In genomic region chr1:96416111-96416595, GRCh38 we compare ENCODE assay signal across 10 cellular contexts.
A peak's percentile ranks its signal among the peaks of the same experiment; 100 is the strongest.
DNase-seq lines count a peak whose midpoint lies in the region; ATAC-seq, FAIRE-seq and TF ChIP-seq lines count a peak whose summit lies in the region.
"Had no signal": no experiment of that assay in that cellular context is flagged by ENCODE, and none has a peak within 500 bp of the region (broad histone marks: within the 10 kb centered on the region; RNA-seq: fewer than 3 reads in every experiment).

No MANE protein-coding gene starts in this region.

- 59 to 72% methylated on average over 2 to 5 of the region's 5 CpGs for WGBS in transverse colon (ENCODE audit: low coverage in 1 of 2), 2 donors

- ATAC-seq in HG03460 (IDR thresholded peaks at IDR 0.05; ENCODE audit: unreplicated experiment) (no peak), HG03378 (IDR thresholded peaks at IDR 0.05; ENCODE audit: unreplicated experiment) (no peak)

- TF ChIP-seq POLR2A in transverse colon (IDR thresholded peaks at IDR 0.05): no peak

- FAIRE-seq in bronchial epithelial cell (lab: Jason Lieb, UNC): no peak
- peak; percentile 99 for FAIRE-seq in keratinocyte (lab: Jason Lieb, UNC)

- no peak overlapping the region for H3K4me3 ChIP-seq in MG63
- no peak overlapping the region for H3K4me3 ChIP-seq in bronchial epithelial cell (ENCODE audit: low read depth, low read length)
- peak overlapping the region in 2 of 3 experiments; percentile 5 to 28 for H3K4me3 ChIP-seq in keratinocyte (ENCODE audit: control insufficient read depth in 2 of 3, extremely low read depth in 1 of 3, insufficient read depth in 2 of 3, low read depth in 1 of 3, low read length in 3 of 3)
- H3K4me3 ChIP-seq in transverse colon: no peak overlapping the region

- H3K9ac ChIP-seq in keratinocyte (ENCODE audit: control insufficient read depth, extremely low read depth, insufficient read depth, low read length): peak overlapping the region; percentile 48

- no peaks in the 10 kb centered on the region for H3K79me2 ChIP-seq in keratinocyte (ENCODE audit: control insufficient read depth, insufficient read depth, low read length)

- no peaks in the 10 kb centered on the region; the same call in 1 of the 2 replicates for H3K36me3 ChIP-seq in MG63
- no peaks in the 10 kb centered on the region for H3K36me3 ChIP-seq in bronchial epithelial cell (ENCODE audit: control insufficient read depth, insufficient read depth, low read length)
- H3K36me3 ChIP-seq in keratinocyte (ENCODE audit: control insufficient read depth in 2 of 2, extremely low read depth in 1 of 2, insufficient read depth in 2 of 2, low read length in 2 of 2): no peaks in the 10 kb centered on the region
- no peaks in the 10 kb centered on the region for H3K36me3 ChIP-seq in transverse colon

- no peak for TF ChIP-seq CTCF in bronchial epithelial cell (IDR thresholded peaks at IDR 0.05; ENCODE audit: insufficient read depth, low read length, severe bottlenecking)
- TF ChIP-seq CTCF in keratinocyte (optimal IDR thresholded peaks at IDR 0.05 in 1 of 3, IDR thresholded peaks at IDR 0.05 in 1 of 3, conservative IDR thresholded peaks at IDR 0.05 in 1 of 3; ENCODE audit: extremely low read depth in 1 of 3, insufficient read depth in 2 of 3, low read length in 3 of 3): no peak
- TF ChIP-seq CTCF in transverse colon (IDR thresholded peaks at IDR 0.05): no peak

- intact Hi-C loops in transverse colon (cut with DNase I; ENCODE audit: low total_unique reads): no loop called here

- H4K20me1 ChIP-seq in keratinocyte (ENCODE audit: control insufficient read depth, extremely low read depth, insufficient read depth, low read length): no peaks in the 10 kb centered on the region

- peak overlapping the region; percentile 79 for H3K4me2 ChIP-seq in keratinocyte (ENCODE audit: control insufficient read depth, extremely low read depth, insufficient read depth, low read depth, low read length)

- in situ Hi-C loops in transverse colon (cut with MboI; ENCODE audit: low pct_ligation_motif_present in 1 of 4, low pct_unique_long_range_greater_than_20kb in 1 of 4, low sequenced_read_pairs in 3 of 4): no loop called here

- H3K27me3 ChIP-seq in MG63: no peaks in the 10 kb centered on the region
- H3K27me3 ChIP-seq in bronchial epithelial cell (ENCODE audit: control insufficient read depth, insufficient read depth, low read length): no peaks in the 10 kb centered on the region
- H3K27me3 ChIP-seq in keratinocyte (ENCODE audit: control insufficient read depth, extremely low read depth, insufficient read depth, low read length): no peaks in the 10 kb centered on the region
- no peaks in the 10 kb centered on the region for H3K27me3 ChIP-seq in transverse colon

- H3K4me1 ChIP-seq in keratinocyte (ENCODE audit: control insufficient read depth, extremely low read depth, insufficient read depth, low read length): peaks cover 20% of the 10 kb centered on the region
- no peaks in the 10 kb centered on the region for H3K4me1 ChIP-seq in transverse colon

- TF ChIP-seq EP300 in transverse colon (IDR thresholded peaks at IDR 0.05; ENCODE audit: low read depth): no peak

- dilution Hi-C loops in keratinocyte (cut with MboI; ENCODE audit: extremely low pct_ligation_motif_present, low sequenced_read_pairs): no loop called here

- H3K9me3 ChIP-seq in MG63 (no peaks in the 10 kb centered on the region; the same call in 1 of the 2 replicates), keratinocyte (ENCODE audit: control insufficient read depth, low read depth, low read length) (no peaks in the 10 kb centered on the region), transverse colon (no peaks in the 10 kb centered on the region)

- H3K9me1 ChIP-seq in keratinocyte (ENCODE audit: control insufficient read depth, extremely low read depth, insufficient read depth, low read length): no peaks in the 10 kb centered on the region

- H3K27ac ChIP-seq in keratinocyte (ENCODE audit: control insufficient read depth, insufficient read depth, low read length): peak overlapping the region; percentile 76
- peak overlapping the region; percentile 50 to 68 (median 58) for H3K27ac ChIP-seq in transverse colon

- DNase-seq in MG63 (peak; percentile 92), bronchial epithelial cell (ENCODE audit: low read depth) (peak; percentile 29), keratinocyte (ENCODE audit: low read depth, low spot score) (peak; percentile 79), transverse colon (peak; percentile 9), OCI-M2 (lab: John Stamatoyannopoulos, UW; ENCODE audit: unreplicated experiment) (no peak)
- DNase-seq in stimulated activated CD4-positive, alpha-beta T cell treated with anti-CD3 and anti-CD28 coated beads, Interleukin-4, amount 100 ng/mL, for 1 hour: no peak
- DNase-seq: Karpas-422, naive B cell had no signal

- no peak overlapping the region for H2AFZ ChIP-seq in keratinocyte (ENCODE audit: control insufficient read depth, low read length)

Comparison
In these comparisons a context has a peak if more than half of its experiments do, and no peak if none do; other contexts are left out.
1. DNase-seq: peak in MG63 (single experiment), bronchial epithelial cell (single experiment), keratinocyte (single experiment) and transverse colon (single experiment); none in stimulated activated CD4-positive, alpha-beta T cell treated with anti-CD3 and anti-CD28 coated beads, Interleukin-4, amount 100 ng/mL, for 1 hour (single experiment) and OCI-M2 (single experiment).
2. H3K4me3 ChIP-seq: peak in keratinocyte (2 of 3); none in MG63 (single experiment), bronchial epithelial cell (single experiment) and transverse colon (0 of 4).